In genomic region chr17:3535253-3535995, GRCh38 we compare ENCODE assay signal across 7 cellular contexts. TPM values are rescaled to one million over a fixed set of nuclear protein-coding genes. Genes with fewer than 3 reads are reported as not detected.
DNase-seq lines count a peak whose midpoint lies in the region; ATAC-seq lines count a peak whose summit lies in the region.

No MANE protein-coding gene starts in this region.

- no peaks in the 10 kb centered on the region for H3K9me3 Mint-ChIP-seq in activated naive CD4-positive, alpha-beta T cell treated with anti-CD3 and anti-CD28 coated beads, Interleukin-2, amount 10 ng/mL, durations not matched to agents 7 days and 5 days

- DNase-seq in OCI-M1 (lab: John Stamatoyannopoulos, UW), result peak; percentile 68
- peak; percentile 51 for DNase-seq in activated naive CD4-positive, alpha-beta T cell treated with anti-CD3 and anti-CD28 coated beads, Interleukin-2, amount 10 ng/mL, durations not matched to agents 7 days and 5 days
- DNase-seq in glomerular visceral epithelial cell (ENCODE audit: extremely low spot score), result peak; percentile 67
- DNase-seq in nucleus accumbens (lab: John Stamatoyannopoulos, UW), result peak in 53 of 56 donors; percentile 11 to 86 (median 65)

- H3K27ac ChIP-seq in temporal lobe (ENCODE audit: low read depth, low read length), result peak overlapping the region; percentile 96

- no peak overlapping the region for H3K27ac Mint-ChIP-seq in activated naive CD4-positive, alpha-beta T cell treated with anti-CD3 and anti-CD28 coated beads, Interleukin-2, amount 10 ng/mL, durations not matched to agents 7 days and 5 days

- no peak overlapping the region for H3K4me3 Mint-ChIP-seq in activated naive CD4-positive, alpha-beta T cell treated with anti-CD3 and anti-CD28 coated beads, Interleukin-2, amount 10 ng/mL, durations not matched to agents 7 days and 5 days

- H3K27me3 Mint-ChIP-seq in activated naive CD4-positive, alpha-beta T cell treated with anti-CD3 and anti-CD28 coated beads, Interleukin-2, amount 10 ng/mL, durations not matched to agents 7 days and 5 days, result peaks cover 25% of the 10 kb centered on the region

- peaks cover 10% of the 10 kb centered on the region for H3K4me1 Mint-ChIP-seq in activated naive CD4-positive, alpha-beta T cell treated with anti-CD3 and anti-CD28 coated beads, Interleukin-2, amount 10 ng/mL, durations not matched to agents 7 days and 5 days

- CTCF ChIA-PET in activated naive CD4-positive, alpha-beta T cell treated with anti-CD3 and anti-CD28 coated beads, Interleukin-2, amount 10 ng/mL, durations not matched to agents 7 days and 5 days (lab: Charles Lee), result interaction anchor here (1.6 kb wide), 1 partner anchor 112 kb away, joined by 13 read pairs; no protein-coding TSS in a partner anchor

- ATAC-seq in GM19463 (IDR thresholded peaks at IDR 0.05; ENCODE audit: unreplicated experiment) (peak; percentile 56), GM19397 (IDR thresholded peaks at IDR 0.05; ENCODE audit: unreplicated experiment) (no peak)

- H3K36me3 Mint-ChIP-seq in activated naive CD4-positive, alpha-beta T cell treated with anti-CD3 and anti-CD28 coated beads, Interleukin-2, amount 10 ng/mL, durations not matched to agents 7 days and 5 days, result no peaks in the 10 kb centered on the region

RNA-seq across cellular contexts. Expression of gene TRPV3, which starts 22.2 kb away (rescaled TPM):
- total RNA-seq in temporal lobe, result 0.74 TPM

RNA-seq across cellular contexts. Expression of gene ASPA, which starts 59.6 kb away (rescaled TPM):
- 1.7 TPM for total RNA-seq in temporal lobe
